Comparison of ENCODE assay signal across 13 cellular contexts in the genomic region with DNA sequence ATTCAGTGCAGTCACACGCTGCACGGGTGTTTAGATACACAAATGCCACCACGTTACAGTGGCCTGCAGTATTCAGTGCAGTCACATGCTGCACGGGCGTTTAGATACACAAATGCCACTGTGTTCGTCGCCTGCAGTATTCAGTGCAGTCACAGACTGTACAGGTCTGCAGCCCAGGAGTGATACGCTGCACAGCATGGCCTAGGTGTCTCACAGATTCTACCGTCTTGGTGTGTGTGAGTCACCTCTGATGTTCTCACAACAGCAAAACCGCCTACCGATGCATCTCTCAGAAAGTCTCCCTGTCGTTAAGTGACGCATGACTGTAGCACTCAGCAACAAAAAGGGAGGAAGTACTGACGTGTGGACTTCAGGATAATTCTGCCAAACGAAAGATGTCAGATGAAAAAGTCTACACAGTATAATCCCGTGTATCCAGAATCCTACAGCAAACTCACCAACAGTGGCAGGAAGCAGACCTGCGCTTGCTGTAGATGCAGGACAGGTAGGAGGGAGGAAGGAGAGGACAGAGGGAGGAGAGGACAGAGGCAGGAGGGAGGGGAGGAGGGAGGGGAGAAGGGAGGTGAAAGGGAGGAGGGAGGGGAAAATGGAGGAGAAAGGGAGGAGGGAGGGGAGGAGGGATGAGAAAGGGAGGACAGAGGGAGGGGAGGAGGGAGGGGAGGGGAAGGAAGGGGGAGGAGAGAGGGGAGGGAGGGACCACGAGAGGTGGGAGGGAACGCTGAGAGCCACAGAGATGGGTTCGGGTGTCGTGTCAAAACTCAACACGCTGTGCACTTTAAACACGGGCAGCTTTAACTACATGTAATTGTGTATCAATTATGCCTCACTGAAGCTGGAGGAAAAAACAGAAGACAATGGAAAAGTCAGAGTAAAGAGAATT. TPM values are rescaled to one million over a fixed set of nuclear protein-coding genes. Genes with fewer than 3 reads are reported as not detected.
DNase-seq lines count a peak whose midpoint lies in the region; ATAC-seq and TF ChIP-seq lines count a peak whose summit lies in the region.
"Had no signal": no experiment of that assay in that cellular context is flagged by ENCODE, and none has a peak within 500 bp of the region (broad histone marks: within the 10 kb centered on the region; RNA-seq: fewer than 3 reads in every experiment).

No MANE protein-coding gene starts in this region.

- H3K27ac ChIP-seq in CD8-positive, alpha-beta T cell (ENCODE audit: low read depth, low read length), result no peak overlapping the region
- H3K27ac ChIP-seq in naive thymus-derived CD4-positive, alpha-beta T cell (ENCODE audit: low read depth, low read length), result peak overlapping the region; percentile 65
- H3K27ac ChIP-seq in esophagus muscularis mucosa (replicated peaks in 1 of 4), result no peak overlapping the region
- H3K27ac ChIP-seq: pancreas, stomach had no signal

- peak in 4 of 7 experiments; percentile 13 to 65 (median 38) for DNase-seq in CD8-positive, alpha-beta T cell
- DNase-seq in SW480 (ENCODE audit: low spot score) (peak; percentile 46), esophagus muscularis mucosa (ENCODE audit: extremely low spot score) (no peak), cardiac septum (ENCODE audit: low spot score) (no peak), putamen (ENCODE audit: low spot score) (no peak)
- peak; percentile 71 for DNase-seq in activated naive CD4-positive, alpha-beta T cell treated with anti-CD3 and anti-CD28 coated beads for 36 hours
- peak in 7 of 9 donors; percentile 23 to 76 (median 66) for DNase-seq in naive thymus-derived CD4-positive, alpha-beta T cell
- DNase-seq: NCI-H1092 treated with DMSO at 0.1 percent for 48 hours, pancreas, stomach had no signal

- 66% methylated on average over 22 of the region's 23 CpGs for WGBS in esophagus muscularis mucosa

- H3K9me3 Mint-ChIP-seq in CD8-positive, alpha-beta T cell, result peaks cover 16% of the 10 kb centered on the region
- peaks cover 16% of the 10 kb centered on the region for H3K9me3 Mint-ChIP-seq in activated naive CD4-positive, alpha-beta T cell treated with anti-CD3 and anti-CD28 coated beads for 36 hours
- peaks cover 0 to 26% (median 17%) of the 10 kb centered on the region in 11 donors for H3K9me3 Mint-ChIP-seq in naive thymus-derived CD4-positive, alpha-beta T cell

- no peaks in the 10 kb centered on the region for H3K9me3 ChIP-seq in CD8-positive, alpha-beta T cell (ENCODE audit: low read length)
- H3K9me3 ChIP-seq in naive thymus-derived CD4-positive, alpha-beta T cell (ENCODE audit: control insufficient read depth in 2 of 3, low read length in 3 of 3), result peaks cover 0 to 15% (median 0%) of the 10 kb centered on the region in 3 experiments
- peaks cover 0 to 24% (median 12%) of the 10 kb centered on the region in 4 donors for H3K9me3 ChIP-seq in esophagus muscularis mucosa

- peak overlapping the region; percentile 43 for H3K4me3 Mint-ChIP-seq in CD8-positive, alpha-beta T cell
- peak overlapping the region; percentile 38 for H3K4me3 Mint-ChIP-seq in activated naive CD4-positive, alpha-beta T cell treated with anti-CD3 and anti-CD28 coated beads for 36 hours
- H3K4me3 Mint-ChIP-seq in naive thymus-derived CD4-positive, alpha-beta T cell, result peak overlapping the region in 9 of 10 donors; percentile 23 to 88 (median 62)
- H3K4me3 Mint-ChIP-seq: CD14-positive monocyte; dendritic cell treated with granulocyte-macrophage colony-stimulating factor and Interleukin-4, amounts not matched to agents 40 ng/mL and 50 ng/mL, for 4 days had no signal

- no peak for TF ChIP-seq CTCF in CD8-positive, alpha-beta T cell (IDR thresholded peaks at IDR 0.05)
- TF ChIP-seq CTCF in esophagus muscularis mucosa (IDR thresholded peaks at IDR 0.05), result no peak

- peak; percentile 84 for ATAC-seq in CD8-positive, alpha-beta T cell
- ATAC-seq in naive thymus-derived CD4-positive, alpha-beta T cell, result peak; percentile 88
- no peak for ATAC-seq in GM21529 (IDR thresholded peaks at IDR 0.05; ENCODE audit: unreplicated experiment)
- ATAC-seq: pancreas had no signal

- intact Hi-C loops in CD8-positive, alpha-beta T cell (cut with DNase I, micrococcal nuclease), result no loop called here
- intact Hi-C loops in activated naive CD4-positive, alpha-beta T cell treated with anti-CD3 and anti-CD28 coated beads for 36 hours (cut with micrococcal nuclease), result loop anchor here (1.0 kb wide), 1 partner anchor 15 kb away; no protein-coding TSS in a partner anchor
- intact Hi-C loops in naive thymus-derived CD4-positive, alpha-beta T cell (cut with micrococcal nuclease), result no loop called here
- intact Hi-C loops in esophagus muscularis mucosa (cut with DNase I), result no loop called here
- intact Hi-C loops in cardiac septum (cut with DNase I), result no loop called here

- peaks cover 12% of the 10 kb centered on the region for H3K4me1 Mint-ChIP-seq in CD8-positive, alpha-beta T cell (ENCODE audit: low read depth)
- peaks cover 6% of the 10 kb centered on the region for H3K4me1 Mint-ChIP-seq in activated naive CD4-positive, alpha-beta T cell treated with anti-CD3 and anti-CD28 coated beads for 36 hours (ENCODE audit: low read depth)
- H3K4me1 Mint-ChIP-seq in naive thymus-derived CD4-positive, alpha-beta T cell, result peaks cover 3 to 27% (median 14%) of the 10 kb centered on the region in 7 donors
- H3K4me1 Mint-ChIP-seq: CD14-positive monocyte had no signal

- TF ChIP-seq POLR2A in esophagus muscularis mucosa (IDR thresholded peaks at IDR 0.05; ENCODE audit: low read depth), result no peak

- H3K4me3 ChIP-seq in CD8-positive, alpha-beta T cell (ENCODE audit: low read depth, low read length), result no peak overlapping the region
- H3K4me3 ChIP-seq in naive thymus-derived CD4-positive, alpha-beta T cell (ENCODE audit: low read length), result no peak overlapping the region
- no peak overlapping the region for H3K4me3 ChIP-seq in esophagus muscularis mucosa
- H3K4me3 ChIP-seq: pancreas, stomach had no signal

- POLR2A ChIA-PET in CD8-positive, alpha-beta T cell (lab: Charles Lee), result no interaction called here
- POLR2A ChIA-PET in naive thymus-derived CD4-positive, alpha-beta T cell (lab: Charles Lee), result no interaction called here

- H3K36me3 Mint-ChIP-seq in CD8-positive, alpha-beta T cell, result no peaks in the 10 kb centered on the region
- H3K36me3 Mint-ChIP-seq in activated naive CD4-positive, alpha-beta T cell treated with anti-CD3 and anti-CD28 coated beads for 36 hours (ENCODE audit: low read depth), result no peaks in the 10 kb centered on the region
- H3K36me3 Mint-ChIP-seq in naive thymus-derived CD4-positive, alpha-beta T cell, result peaks cover 6 to 23% (median 17%) of the 10 kb centered on the region in 5 donors
- H3K36me3 Mint-ChIP-seq: CD14-positive monocyte had no signal

- H3K27me3 ChIP-seq in CD8-positive, alpha-beta T cell (ENCODE audit: insufficient read depth, low read length), result peaks cover 4% of the 10 kb centered on the region
- H3K27me3 ChIP-seq in naive thymus-derived CD4-positive, alpha-beta T cell (ENCODE audit: control insufficient read depth in 2 of 2, insufficient read depth in 2 of 2, low read length in 2 of 2), result no peaks in the 10 kb centered on the region
- peaks cover 0 to 57% (median 0%) of the 10 kb centered on the region in 4 donors for H3K27me3 ChIP-seq in esophagus muscularis mucosa

- TF ChIP-seq EP300 in esophagus muscularis mucosa (IDR thresholded peaks at IDR 0.05), result no peak

- peak overlapping the region; percentile 89 for H3K27ac Mint-ChIP-seq in CD8-positive, alpha-beta T cell
- peak overlapping the region; percentile 78 for H3K27ac Mint-ChIP-seq in activated naive CD4-positive, alpha-beta T cell treated with anti-CD3 and anti-CD28 coated beads for 36 hours
- peak overlapping the region; percentile 81 to 99 (median 90) for H3K27ac Mint-ChIP-seq in naive thymus-derived CD4-positive, alpha-beta T cell
- H3K27ac Mint-ChIP-seq: CD14-positive monocyte; dendritic cell treated with granulocyte-macrophage colony-stimulating factor and Interleukin-4, amounts not matched to agents 40 ng/mL and 50 ng/mL, for 4 days had no signal

- CTCF ChIA-PET in CD8-positive, alpha-beta T cell (lab: Charles Lee), result no interaction called here
- CTCF ChIA-PET in activated naive CD4-positive, alpha-beta T cell treated with anti-CD3 and anti-CD28 coated beads for 36 hours (lab: Charles Lee), result interaction anchor here (1.5 kb wide), 1 partner anchor 10 kb away, joined by 3 read pairs; no protein-coding TSS in a partner anchor
- CTCF ChIA-PET in naive thymus-derived CD4-positive, alpha-beta T cell (lab: Charles Lee), result interaction anchor here (0.7 kb wide), 1 partner anchor 53 kb away, joined by 3 read pairs; no protein-coding TSS in a partner anchor

- peaks cover 3% of the 10 kb centered on the region for H3K4me1 ChIP-seq in CD8-positive, alpha-beta T cell (ENCODE audit: insufficient read depth, low read length)
- H3K4me1 ChIP-seq in naive thymus-derived CD4-positive, alpha-beta T cell (ENCODE audit: control insufficient read depth in 2 of 2, insufficient read depth in 2 of 2, low read length in 2 of 2), result peaks cover 0 to 12% of the 10 kb centered on the region in 2 donors
- peaks cover 0 to 9% (median 5%) of the 10 kb centered on the region in 4 donors for H3K4me1 ChIP-seq in esophagus muscularis mucosa
- H3K4me1 ChIP-seq: pancreas, stomach had no signal

- H3K27me3 Mint-ChIP-seq in CD8-positive, alpha-beta T cell (ENCODE audit: low read depth), result no peaks in the 10 kb centered on the region
- H3K27me3 Mint-ChIP-seq in activated naive CD4-positive, alpha-beta T cell treated with anti-CD3 and anti-CD28 coated beads for 36 hours (ENCODE audit: low read depth), result no peaks in the 10 kb centered on the region
- H3K27me3 Mint-ChIP-seq in naive thymus-derived CD4-positive, alpha-beta T cell, result peaks cover 0 to 18% (median 0%) of the 10 kb centered on the region in 5 donors

- no peaks in the 10 kb centered on the region for H3K36me3 ChIP-seq in CD8-positive, alpha-beta T cell (ENCODE audit: insufficient read depth, low read length)
- H3K36me3 ChIP-seq in naive thymus-derived CD4-positive, alpha-beta T cell (ENCODE audit: control insufficient read depth in 2 of 3, insufficient read depth in 3 of 3, low read length in 3 of 3), result no peaks in the 10 kb centered on the region
- H3K36me3 ChIP-seq in esophagus muscularis mucosa, result no peaks in the 10 kb centered on the region
- H3K36me3 ChIP-seq: pancreas, stomach had no signal

RNA-seq across cellular contexts. Expression of a gene that starts 36.3 kb away (rescaled TPM):
- total RNA-seq in CD8-positive, alpha-beta T cell, result 1 to 10 TPM; 1.3 to 2.4 TPM
- 10 to 100 TPM; 10.0 to 10.2 TPM for total RNA-seq in activated naive CD4-positive, alpha-beta T cell treated with anti-CD3 and anti-CD28 coated beads for 36 hours
- total RNA-seq in naive thymus-derived CD4-positive, alpha-beta T cell, result 1 to 10 TPM; 1.2 to 5.2 (median 4.0) TPM
- 1 to 10 TPM; 1.5 to 1.6 TPM for polyA plus RNA-seq in naive thymus-derived CD4-positive, alpha-beta T cell
- 1 to 10 TPM; 7.5 to 9.2 (median 8.1) TPM for total RNA-seq in esophagus muscularis mucosa
- total RNA-seq in cardiac septum, result 4.9 TPM

Comparison
In these comparisons a context has a peak if more than half of its experiments do, and no peak if none do; other contexts are left out.
1. DNase-seq: peak in CD8-positive, alpha-beta T cell (4 of 7), SW480 (single experiment), activated naive CD4-positive, alpha-beta T cell treated with anti-CD3 and anti-CD28 coated beads for 36 hours (single experiment) and naive thymus-derived CD4-positive, alpha-beta T cell (7 of 9); none in esophagus muscularis mucosa (single experiment), cardiac septum (single experiment) and putamen (single experiment).
2. Peak in every context shown above with its lines, with median percentiles within 50 percentile points of each other: H3K27ac Mint-ChIP-seq and H3K4me3 Mint-ChIP-seq.